12 cellular contexts compared by ENCODE assay signal in the genomic region with DNA sequence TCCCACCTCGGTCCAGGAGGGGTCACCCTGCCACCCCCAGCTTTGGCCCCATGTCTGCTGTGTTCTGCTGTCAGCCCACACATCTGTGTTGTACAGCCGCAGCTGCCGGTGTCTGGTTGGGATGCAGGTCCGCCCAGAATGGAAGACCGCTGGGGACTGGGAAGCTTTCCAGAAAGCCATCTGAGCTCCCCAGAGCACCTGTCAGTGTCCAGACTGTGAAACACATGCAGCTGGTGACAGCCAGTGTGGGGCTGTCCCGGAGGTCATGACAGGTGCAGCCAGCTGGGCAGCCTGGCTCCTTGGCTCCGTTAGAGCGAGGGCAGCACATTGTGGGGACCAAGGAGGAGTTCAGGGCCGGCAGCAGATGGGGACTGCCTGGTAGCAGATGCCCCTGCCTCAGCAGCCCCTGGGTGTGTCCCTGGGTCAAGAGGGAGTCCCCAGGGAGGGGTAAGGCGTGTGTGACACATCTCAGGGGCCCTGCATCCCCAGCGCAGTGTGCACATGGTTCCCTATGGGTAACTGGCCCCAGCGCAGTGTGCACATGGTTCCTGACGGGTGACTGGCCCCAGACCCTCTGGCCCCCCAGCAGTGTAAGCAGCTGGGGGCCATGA. TPM values are rescaled to one million over a fixed set of nuclear protein-coding genes. Genes with fewer than 3 reads are reported as not detected.
DNase-seq lines count a peak whose midpoint lies in the region; ATAC-seq, FAIRE-seq and TF ChIP-seq lines count a peak whose summit lies in the region.
"Had no signal": no experiment of that assay in that cellular context is flagged by ENCODE, and none has a peak within 500 bp of the region (broad histone marks: within the 10 kb centered on the region; RNA-seq: fewer than 3 reads in every experiment).

No MANE protein-coding gene starts in this region.

- DNase-seq in right lobe of liver (peak in 2 of 3 donors; percentile 40 to 49), HepG2 (ENCODE audit: low spot score) (no peak), NCI-H2196 treated with DMSO at 0.1 percent for 48 hours (lab: John Stamatoyannopoulos, UW; ENCODE audit: unreplicated experiment) (peak; percentile 39), epithelial cell of prostate (ENCODE audit: low read depth, low spot score) (no peak), aorta (peak; percentile 33 to 64), HK-2 (ENCODE audit: unreplicated experiment) (no peak), hepatic stellate cell (ENCODE audit: low spot score) (no peak)
- DNase-seq: activated CD4-positive, alpha-beta T cell treated with anti-CD3 and anti-CD28 coated beads, Interleukin-2, amount 50 U/mL, for 4 hours; EL; Kasumi-1 had no signal

- POLR2A ChIA-PET in HepG2 (lab: Yijun Ruan, JAX) = no interaction called here

- no peak overlapping the region for H3K4me2 ChIP-seq in HepG2 (ENCODE audit: low read depth, low read length)

- H3K9me3 ChIP-seq in right lobe of liver = no peaks in the 10 kb centered on the region
- no peaks in the 10 kb centered on the region for H3K9me3 ChIP-seq in HepG2 (ENCODE audit: low read length)
- no peaks in the 10 kb centered on the region for H3K9me3 ChIP-seq in aorta (ENCODE audit: control insufficient read depth, low read length)
- H3K9me3 ChIP-seq: body of pancreas had no signal

- CTCF ChIA-PET in HepG2 (lab: Yijun Ruan, JAX; ENCODE audit: low intra/inter-chr PET ratio, low total read pairs) = no interaction called here

- H2AFZ ChIP-seq in HepG2 (ENCODE audit: low read length) = no peak overlapping the region

- H4K20me1 ChIP-seq in HepG2 (ENCODE audit: insufficient read depth, low read length) = peaks cover 4% of the 10 kb centered on the region; the same call in 1 of the 2 replicates

- H3K9ac ChIP-seq in HepG2 (ENCODE audit: insufficient read depth, low read depth, low read length) = no peak overlapping the region

- H3K79me2 ChIP-seq in HepG2 (ENCODE audit: insufficient read depth, low read length) = no peaks in the 10 kb centered on the region

- no TSS peak for BruUV-seq in HepG2 (replicated peaks; lab: Mats Ljungman, UMichigan)

- TF ChIP-seq RAD21 in HepG2 (CRISPR knock-in tag; IDR thresholded peaks at IDR 0.05) = no peak

- intact Hi-C loops in right lobe of liver (cut with DNase I) = no loop called here
- intact Hi-C loops in HepG2 (cut with micrococcal nuclease; ENCODE audit: unreplicated experiment) = no loop called here
- intact Hi-C loops in aorta (cut with DNase I) = no loop called here

- H3K27ac ChIP-seq in right lobe of liver = no peak overlapping the region
- H3K27ac ChIP-seq in HepG2 (ENCODE audit: extremely low read length, insufficient read depth, low read length) = no peak overlapping the region
- H3K27ac ChIP-seq in epithelial cell of prostate = peak overlapping the region; percentile 63
- no peak overlapping the region for H3K27ac ChIP-seq in aorta (ENCODE audit: low read depth in 1 of 2, low read length in 2 of 2)
- H3K27ac ChIP-seq: body of pancreas had no signal

- TF ChIP-seq CTCF in right lobe of liver (IDR thresholded peaks at IDR 0.05) = no peak
- TF ChIP-seq CTCF in HepG2 (CRISPR knock-in tag; IDR thresholded peaks at IDR 0.05) = no peak

- H3K27me3 ChIP-seq in right lobe of liver (no peaks in the 10 kb centered on the region), HepG2 (ENCODE audit: control insufficient read depth in 1 of 2, insufficient read depth in 2 of 2, low read length in 2 of 2) (no peaks in the 10 kb centered on the region), aorta (ENCODE audit: control insufficient read depth in 1 of 2, insufficient read depth in 2 of 2, low read length in 1 of 2) (no peaks in the 10 kb centered on the region)
- H3K27me3 ChIP-seq: body of pancreas had no signal

- WGBS in right lobe of liver (ENCODE audit: insufficient coverage, low coverage, low lambda C conversion rate, missing lambda C conversion rate) = no CpG with 5 or more reads among the region's 13 CpGs
- 100% methylated on average over 10 of the region's 13 CpGs for WGBS in HepG2 (ENCODE audit: low lambda C conversion rate)
- WGBS in aorta, 2 donors = 74 to 76% methylated on average over 13 of the region's 13 CpGs

- H3K36me3 ChIP-seq in right lobe of liver = peaks cover 0 to 25% (median 0%) of the 10 kb centered on the region in 4 donors
- peaks cover 15 to 35% of the 10 kb centered on the region in 2 experiments; a peak in 4 of 5 replicates for H3K36me3 ChIP-seq in HepG2 (replicated peaks in 1 of 2; ENCODE audit: control insufficient read depth in 1 of 2, insufficient read depth in 2 of 2, low read length in 2 of 2)
- H3K36me3 ChIP-seq in aorta (ENCODE audit: control insufficient read depth in 1 of 2, insufficient read depth in 2 of 2, low read length in 1 of 2) = peaks cover 0 to 13% of the 10 kb centered on the region in 2 donors

- TF ChIP-seq POLR2A in right lobe of liver (IDR thresholded peaks at IDR 0.05) (no peak), HepG2 (IDR thresholded peaks at IDR 0.05; ENCODE audit: insufficient read depth in 1 of 2, low read depth in 2 of 2, low read length in 2 of 2) (no peak)

- no peak for ATAC-seq in right lobe of liver
- no peak for ATAC-seq in HepG2
- ATAC-seq in aorta (ENCODE audit: low FRiP score) = no peak
- no peak for ATAC-seq in HG03378 (IDR thresholded peaks at IDR 0.05; ENCODE audit: unreplicated experiment)

- H3K4me1 ChIP-seq in right lobe of liver (no peaks in the 10 kb centered on the region), HepG2 (ENCODE audit: insufficient read depth, low read length) (no peaks in the 10 kb centered on the region), aorta (ENCODE audit: control insufficient read depth in 1 of 2, insufficient read depth in 2 of 2, low read length in 2 of 2) (no peaks in the 10 kb centered on the region)
- H3K4me1 ChIP-seq: body of pancreas had no signal

- no peak for FAIRE-seq in HepG2 (lab: Jason Lieb, UNC)

- TF ChIP-seq EP300 in HepG2 (IDR thresholded peaks at IDR 0.05; ENCODE audit: low read depth in 2 of 2, low read length in 2 of 2) (no peak), HepG2 (CRISPR knock-in tag; IDR thresholded peaks at IDR 0.05; ENCODE audit: borderline replicate concordance) (no peak)

- H3K4me3 ChIP-seq in right lobe of liver (no peak overlapping the region), HepG2 (replicated peaks in 1 of 3; ENCODE audit: insufficient read depth in 1 of 3, low read depth in 2 of 3, low read length in 3 of 3) (no peak overlapping the region), aorta (ENCODE audit: low read length in 2 of 2) (no peak overlapping the region)
- H3K4me3 ChIP-seq: body of pancreas had no signal

- in situ Hi-C loops in HepG2 (cut with HindIII; ENCODE audit: extremely low pct_ligation_motif_present, low pct_unique_long_range_greater_than_20kb) = no loop called here

RNA-seq across cellular contexts. Expression of a gene that starts 16.4 kb away (rescaled TPM):
- total RNA-seq in right lobe of liver (10 to 100 TPM; 13.2 to 22.4 (median 16.8) TPM), HepG2 (2016; rRNA removed; fragmentation: Illumina TruSeq; extraction: Trizol) (4.4 and 8.8 TPM in 2 replicates), aorta (10 to 100 TPM; 30.0 to 36.2 TPM)
- total RNA-seq in HepG2 (2016; cell fraction: cytosol; rRNA removed; fragmentation: Illumina TruSeq; extraction: Trizol; ENCODE audit: low read depth) = 1.9 and 3.8 TPM in 2 replicates
- 3.5 and 8.9 TPM in 2 replicates for total RNA-seq in HepG2 (2016; cell fraction: insoluble cytoplasmic fraction; rRNA removed; fragmentation: Illumina TruSeq; extraction: Trizol)
- 2.8 and 3.2 TPM in 2 replicates for total RNA-seq in HepG2 (2016; cell fraction: membrane; rRNA removed; fragmentation: Illumina TruSeq; extraction: Trizol)
- 7.2 and 8.8 TPM in 2 replicates for total RNA-seq in HepG2 (2016; cell fraction: nucleus; rRNA removed; fragmentation: Illumina TruSeq; extraction: Trizol)
- polyA plus RNA-seq in HepG2 (2011; rRNA removed) (4.3 and 6.2 TPM in 2 replicates), aorta (10 to 100 TPM in 1 of 2 donors, 1 to 10 TPM in 1; 6.4 to 16.2 TPM)
- polyA plus RNA-seq in HepG2 (2011; cell fraction: cytosol; rRNA removed) = 3.5 and 4.9 TPM in 2 replicates
- 25.2 and 37.7 TPM in 2 replicates for polyA plus RNA-seq in HepG2 (2011; cell fraction: nucleus; rRNA removed)
- polyA plus RNA-seq in HepG2 (2012) = 7.4 and 10.5 TPM in 2 replicates
- polyA plus RNA-seq in HepG2 (2016; cell fraction: cytosol; fragmentation: Illumina TruSeq; extraction: Trizol; ENCODE audit: low read depth) = 0.50 and 0.58 TPM in 2 replicates
- polyA plus RNA-seq in HepG2 (2016; cell fraction: insoluble cytoplasmic fraction; fragmentation: Illumina TruSeq; extraction: Trizol; ENCODE audit: low read depth) = 4.9 and 7.1 TPM in 2 replicates
- polyA plus RNA-seq in HepG2 (2016; cell fraction: membrane; fragmentation: Illumina TruSeq; extraction: Trizol; ENCODE audit: low read depth) = 1.8 and 2.2 TPM in 2 replicates
- polyA plus RNA-seq in HepG2 (2016; cell fraction: nucleus; fragmentation: Illumina TruSeq; extraction: Trizol; ENCODE audit: insufficient read depth, low read depth) = 43.8 and 50.2 TPM in 2 replicates
- 6.4 and 7.9 TPM in 2 replicates for polyA minus RNA-seq in HepG2 (2011; rRNA and poly(A)+ RNA removed; ENCODE audit: low replicate concordance)
- 4.6 and 7.0 TPM in 2 replicates for polyA minus RNA-seq in HepG2 (2011; cell fraction: cytosol; rRNA and poly(A)+ RNA removed)
- 4.1 and 5.7 TPM in 2 replicates for polyA minus RNA-seq in HepG2 (2011; cell fraction: nucleus; rRNA and poly(A)+ RNA removed)

RNA-seq across cellular contexts. Expression of a gene that starts 43.2 kb away (rescaled TPM):
- total RNA-seq in right lobe of liver (under 1 TPM in 4 of 6 experiments, not detected in 2; 0.12 to 0.49 (median 0.33) TPM), HepG2 (2016; rRNA removed; fragmentation: Illumina TruSeq; extraction: Trizol) (not detected in 2 replicates), aorta (1 to 10 TPM in 1 of 2 donors, under 1 TPM in 1; 0.62 to 1.7 TPM)
- total RNA-seq in HepG2 (2016; cell fraction: cytosol; rRNA removed; fragmentation: Illumina TruSeq; extraction: Trizol; ENCODE audit: low read depth) = not detected in 2 replicates
- not detected in 2 replicates for total RNA-seq in HepG2 (2016; cell fraction: insoluble cytoplasmic fraction; rRNA removed; fragmentation: Illumina TruSeq; extraction: Trizol)
- not detected in 2 replicates for total RNA-seq in HepG2 (2016; cell fraction: membrane; rRNA removed; fragmentation: Illumina TruSeq; extraction: Trizol)
- not detected in 2 replicates for total RNA-seq in HepG2 (2016; cell fraction: nucleus; rRNA removed; fragmentation: Illumina TruSeq; extraction: Trizol)
- polyA plus RNA-seq in HepG2 (2011; rRNA removed) (not detected in 2 replicates), aorta (under 1 TPM in 1 of 2 donors, not detected in 1; 0.38 TPM)
- not detected in 2 replicates for polyA plus RNA-seq in HepG2 (2011; cell fraction: cytosol; rRNA removed)
- not detected in 2 replicates for polyA plus RNA-seq in HepG2 (2011; cell fraction: nucleus; rRNA removed)
- not detected in 2 replicates for polyA plus RNA-seq in HepG2 (2012)
- not detected in 2 replicates for polyA plus RNA-seq in HepG2 (2016; cell fraction: cytosol; fragmentation: Illumina TruSeq; extraction: Trizol; ENCODE audit: low read depth)
- polyA plus RNA-seq in HepG2 (2016; cell fraction: insoluble cytoplasmic fraction; fragmentation: Illumina TruSeq; extraction: Trizol; ENCODE audit: low read depth) = not detected in 2 replicates
- polyA plus RNA-seq in HepG2 (2016; cell fraction: membrane; fragmentation: Illumina TruSeq; extraction: Trizol; ENCODE audit: low read depth) = not detected in 2 replicates
- polyA plus RNA-seq in HepG2 (2016; cell fraction: nucleus; fragmentation: Illumina TruSeq; extraction: Trizol; ENCODE audit: insufficient read depth, low read depth) = not detected in 2 replicates
- 0.02 TPM in 1 of 2 replicates, not detected in the other for polyA minus RNA-seq in HepG2 (2011; rRNA and poly(A)+ RNA removed; ENCODE audit: low replicate concordance)
- polyA minus RNA-seq in HepG2 (2011; cell fraction: cytosol; rRNA and poly(A)+ RNA removed) = not detected in 2 replicates
- polyA minus RNA-seq in HepG2 (2011; cell fraction: nucleus; rRNA and poly(A)+ RNA removed) = not detected in 2 replicates
- total RNA-seq: body of pancreas had no signal

Comparison
In these comparisons a context has a peak if more than half of its experiments do, and no peak if none do; other contexts are left out.
1. DNase-seq: peak in right lobe of liver (2 of 3), NCI-H2196 treated with DMSO at 0.1 percent for 48 hours (single experiment) and aorta (2 of 2); none in HepG2 (single experiment), epithelial cell of prostate (single experiment), HK-2 (single experiment) and hepatic stellate cell (single experiment).